ENCODE assay signal across 19 cellular contexts in the genomic region with DNA sequence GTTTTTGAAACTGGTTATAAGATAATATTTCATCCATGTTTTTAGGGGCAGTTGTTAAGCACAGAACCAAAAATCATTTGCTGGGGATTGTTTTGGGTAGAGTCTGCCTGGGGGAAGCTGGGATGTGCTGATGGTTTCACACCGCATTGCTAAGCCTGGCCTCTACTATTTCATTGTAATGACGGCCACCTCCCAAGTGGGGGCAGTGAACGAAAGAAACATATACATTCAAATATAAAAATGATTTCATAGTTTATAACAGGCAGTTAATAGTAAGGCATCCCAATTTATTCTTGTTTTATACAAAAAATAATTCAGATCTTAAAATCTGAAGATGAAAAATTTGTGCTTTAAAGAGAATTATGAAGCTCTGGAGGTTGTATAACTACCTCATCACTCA.
DNase-seq lines count a peak whose midpoint lies in the region; ATAC-seq and TF ChIP-seq lines count a peak whose summit lies in the region.
"Had no signal": no experiment of that assay in that cellular context is flagged by ENCODE, and none has a peak within 500 bp of the region (broad histone marks: within the 10 kb centered on the region; RNA-seq: fewer than 3 reads in every experiment).

No MANE protein-coding gene starts in this region.

- no peak overlapping the region for H3K4me3 ChIP-seq in BE2C (ENCODE audit: low read depth, low read length)
- H3K4me3 ChIP-seq in OCI-LY7 (ENCODE audit: low read depth, low read length, poor library complexity, severe bottlenecking): no peak overlapping the region
- no peak overlapping the region for H3K4me3 ChIP-seq in hepatocyte
- no peak overlapping the region for H3K4me3 ChIP-seq in mammary epithelial cell (replicated peaks in 1 of 3; ENCODE audit: insufficient read depth in 1 of 3, low read depth in 2 of 3, low read length in 3 of 3)
- H3K4me3 ChIP-seq in esophagus muscularis mucosa: no peak overlapping the region

- in situ Hi-C loops in mammary epithelial cell (cut with MboI; ENCODE audit: low sequenced_read_pairs in 2 of 2): no loop called here

- TF ChIP-seq CTCF in BE2C (IDR thresholded peaks at IDR 0.05; ENCODE audit: low read depth, low read length) (peak; percentile 35), OCI-LY7 (conservative IDR thresholded peaks at IDR 0.05; ENCODE audit: low read length) (peak; percentile 60), hepatocyte (IDR thresholded peaks at IDR 0.05; ENCODE audit: poor library complexity) (peak; percentile 4), mammary epithelial cell (conservative IDR thresholded peaks at IDR 0.05 in 1 of 2, IDR thresholded peaks at IDR 0.05 in 1 of 2; ENCODE audit: extremely low read depth in 1 of 2, insufficient read depth in 1 of 2, low read depth in 1 of 2, low read length in 2 of 2) (no peak), esophagus muscularis mucosa (IDR thresholded peaks at IDR 0.05) (no peak)

- H3K4me2 ChIP-seq in OCI-LY7 (ENCODE audit: low read length) (no peak overlapping the region), hepatocyte (no peak overlapping the region), mammary epithelial cell (ENCODE audit: insufficient read depth, low read depth, low read length) (no peak overlapping the region)

- H3K9me2 ChIP-seq in OCI-LY7 (ENCODE audit: insufficient read depth, low read length) (no peaks in the 10 kb centered on the region), hepatocyte (replicated peaks; ENCODE audit: insufficient read depth) (no peaks in the 10 kb centered on the region)

- POLR2A ChIA-PET in OCI-LY7 (lab: Charles Lee): no interaction called here

- H2AFZ ChIP-seq in OCI-LY7 (ENCODE audit: low read length) (no peak overlapping the region), hepatocyte (no peak overlapping the region), mammary epithelial cell (ENCODE audit: low read depth, low read length) (no peak overlapping the region)

- 65% methylated on average over 3 of the region's 3 CpGs for WGBS in hepatocyte (ENCODE audit: low lambda C conversion rate, missing lambda C conversion rate)
- WGBS in mammary epithelial cell (ENCODE audit: low coverage, missing lambda C conversion rate): 67% methylated on average over 3 of the region's 3 CpGs
- 49% methylated on average over 3 of the region's 3 CpGs for WGBS in esophagus muscularis mucosa

- H4K20me1 ChIP-seq in OCI-LY7 (ENCODE audit: insufficient read depth, low read length) (no peaks in the 10 kb centered on the region), hepatocyte (ENCODE audit: insufficient read depth, poor library complexity, severe bottlenecking) (no peaks in the 10 kb centered on the region), mammary epithelial cell (ENCODE audit: insufficient read depth, low read length) (no peaks in the 10 kb centered on the region)

- TF ChIP-seq EP300 in esophagus muscularis mucosa (IDR thresholded peaks at IDR 0.05): no peak

- H3K79me2 ChIP-seq in OCI-LY7 (ENCODE audit: insufficient read depth, low read depth, low read length) (no peaks in the 10 kb centered on the region), hepatocyte (no peaks in the 10 kb centered on the region), mammary epithelial cell (ENCODE audit: insufficient read depth, low read length) (no peaks in the 10 kb centered on the region)

- no peak for DNase-seq in BE2C
- no peak for DNase-seq in OCI-LY7 (ENCODE audit: low spot score)
- no peak for DNase-seq in hepatocyte (ENCODE audit: low spot score)
- DNase-seq in mammary epithelial cell: no peak
- no peak for DNase-seq in esophagus muscularis mucosa (ENCODE audit: extremely low spot score)
- DNase-seq: activated CD4-positive, alpha-beta T cell treated with anti-CD3 and anti-CD28 coated beads for 4 hours; activated naive CD4-positive, alpha-beta T cell treated with anti-CD3 and anti-CD28 coated beads, Interleukin-2, amount 10 ng/mL, durations not matched to agents 7 days and 5 days; activated T-cell treated with anti-CD3 and anti-CD28 coated beads for 4 hours; COR-L47; dermis blood vessel endothelial cell; GDM1; mesenchymal stem cell; NCI-H1436 treated with DMSO at 0.1 percent for 48 hours; NCI-H345; SIG-M5 had no signal

- H3K9ac ChIP-seq in mammary epithelial cell (ENCODE audit: insufficient read depth, low read length): no peak overlapping the region

- no peaks in the 10 kb centered on the region for H3K27me3 ChIP-seq in BE2C
- no peaks in the 10 kb centered on the region for H3K27me3 ChIP-seq in hepatocyte
- H3K27me3 ChIP-seq in mammary epithelial cell (ENCODE audit: insufficient read depth, low read length): no peaks in the 10 kb centered on the region
- no peaks in the 10 kb centered on the region for H3K27me3 ChIP-seq in esophagus muscularis mucosa

- H3K4me1 ChIP-seq in BE2C: no peaks in the 10 kb centered on the region
- H3K4me1 ChIP-seq in OCI-LY7 (ENCODE audit: insufficient read depth, low read length, poor library complexity, severe bottlenecking): no peaks in the 10 kb centered on the region
- no peaks in the 10 kb centered on the region for H3K4me1 ChIP-seq in hepatocyte (ENCODE audit: insufficient read depth)
- no peaks in the 10 kb centered on the region for H3K4me1 ChIP-seq in mammary epithelial cell (ENCODE audit: insufficient read depth, low read length)
- H3K4me1 ChIP-seq in esophagus muscularis mucosa: no peaks in the 10 kb centered on the region

- H3K36me3 ChIP-seq in BE2C (no peaks in the 10 kb centered on the region), OCI-LY7 (ENCODE audit: insufficient read depth, low read length) (no peaks in the 10 kb centered on the region), hepatocyte (replicated peaks; ENCODE audit: insufficient read depth, low read depth) (no peaks in the 10 kb centered on the region), mammary epithelial cell (ENCODE audit: insufficient read depth, low read length) (no peaks in the 10 kb centered on the region), esophagus muscularis mucosa (no peaks in the 10 kb centered on the region)

- dilution Hi-C loops in mammary epithelial cell (cut with HindIII; ENCODE audit: low sequenced_read_pairs): no loop called here

- H3K27ac ChIP-seq in OCI-LY7 (ENCODE audit: low read depth, low read length, poor library complexity, severe bottlenecking) (no peak overlapping the region), hepatocyte (no peak overlapping the region), mammary epithelial cell (ENCODE audit: insufficient read depth, low read depth, low read length) (no peak overlapping the region), esophagus muscularis mucosa (replicated peaks in 1 of 4) (no peak overlapping the region)

- CTCF ChIA-PET in OCI-LY7 (lab: Charles Lee; ENCODE audit: unreplicated experiment) (no interaction called here), mammary epithelial cell (lab: Charles Lee; ENCODE audit: low non-redundant PET) (no interaction called here)

- no peak for TF ChIP-seq POLR2A in esophagus muscularis mucosa (IDR thresholded peaks at IDR 0.05; ENCODE audit: low read depth)

- H3K9me3 ChIP-seq in BE2C (no peaks in the 10 kb centered on the region), OCI-LY7 (ENCODE audit: low read length) (no peaks in the 10 kb centered on the region), hepatocyte (ENCODE audit: low read depth) (no peaks in the 10 kb centered on the region), mammary epithelial cell (replicated peaks; ENCODE audit: insufficient read depth, low read length) (no peaks in the 10 kb centered on the region), esophagus muscularis mucosa (no peaks in the 10 kb centered on the region)

- BruUV-seq in OCI-LY7 (replicated peaks; lab: Mats Ljungman, UMichigan): no TSS peak
- BruUV-seq in mammary epithelial cell (replicated peaks; lab: Mats Ljungman, UMichigan): no TSS peak

- intact Hi-C loops in OCI-LY7 (cut with micrococcal nuclease; ENCODE audit: unreplicated experiment): no loop called here
- intact Hi-C loops in mammary epithelial cell (cut with micrococcal nuclease): no loop called here
- intact Hi-C loops in esophagus muscularis mucosa (cut with DNase I): no loop called here

- ATAC-seq in GM19351 (IDR thresholded peaks at IDR 0.05; ENCODE audit: unreplicated experiment) (peak; percentile 31), GM19467 (IDR thresholded peaks at IDR 0.05; ENCODE audit: unreplicated experiment) (no peak), GM21576 (IDR thresholded peaks at IDR 0.05; ENCODE audit: unreplicated experiment) (no peak)
- ATAC-seq: esophagus mucosa had no signal

Comparison
In these comparisons a context has a peak if more than half of its experiments do, and no peak if none do; other contexts are left out.
1. CTCF ChIP-seq: peak in BE2C (single experiment), OCI-LY7 (single experiment) and hepatocyte (single experiment); none in mammary epithelial cell (0 of 2) and esophagus muscularis mucosa (0 of 3).